8 cellular contexts compared by ENCODE assay signal in the genomic region with DNA sequence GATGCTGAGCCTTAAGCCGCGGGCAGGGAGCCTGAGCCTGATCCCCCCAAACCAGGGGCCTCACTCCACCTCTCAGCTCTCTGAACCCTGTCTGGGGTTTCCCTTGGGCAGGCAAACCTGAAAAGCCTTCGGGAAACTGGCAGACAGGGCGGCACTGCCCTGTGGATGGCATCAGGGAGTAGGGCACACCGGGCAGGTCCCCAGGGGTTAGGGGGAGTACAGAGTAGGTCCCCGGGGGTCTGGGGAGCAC. TPM values are rescaled to one million over a fixed set of nuclear protein-coding genes. Genes with fewer than 3 reads are reported as not detected.
DNase-seq lines count a peak whose midpoint lies in the region; ATAC-seq and TF ChIP-seq lines count a peak whose summit lies in the region.

No MANE protein-coding gene starts in this region.

- H3K4me1 ChIP-seq in cardiac muscle cell (ENCODE audit: low read depth) (peaks cover 22% of the 10 kb centered on the region), breast epithelium (peaks cover 25 to 42% of the 10 kb centered on the region in 2 donors), muscle layer of duodenum (ENCODE audit: control insufficient read depth in 1 of 2, insufficient read depth in 2 of 2, low read length in 2 of 2) (peaks cover 8 to 60% of the 10 kb centered on the region in 2 donors), vagina (peaks cover 61% of the 10 kb centered on the region)

- H3K9me3 ChIP-seq in cardiac muscle cell (ENCODE audit: low read depth) (no peaks in the 10 kb centered on the region), breast epithelium (no peaks in the 10 kb centered on the region), muscle layer of duodenum (ENCODE audit: control insufficient read depth in 1 of 2, low read length in 2 of 2) (no peaks in the 10 kb centered on the region), vagina (no peaks in the 10 kb centered on the region)

- TF ChIP-seq POLR2A in breast epithelium (IDR thresholded peaks at IDR 0.05) = no peak
- no peak for TF ChIP-seq POLR2A in vagina (IDR thresholded peaks at IDR 0.05)

- DNase-seq in cardiac muscle cell (ENCODE audit: low read depth in 1 of 2, low spot score in 1 of 2) (no peak), left ventricle myocardium superior (no peak), breast epithelium (ENCODE audit: low spot score in 2 of 2) (no peak), vagina (ENCODE audit: extremely low spot score in 2 of 2) (no peak), NCI-H446 treated with DMSO at 0.1 percent for 48 hours (lab: John Stamatoyannopoulos, UW) (no peak)

- no peak for ATAC-seq in left ventricle myocardium superior
- no peak for ATAC-seq in GM18907 (IDR thresholded peaks at IDR 0.05; ENCODE audit: unreplicated experiment)
- no peak for ATAC-seq in HG02763 (IDR thresholded peaks at IDR 0.05; ENCODE audit: unreplicated experiment)

- peak overlapping the region; percentile 70 for H3K27ac ChIP-seq in cardiac muscle cell
- H3K27ac ChIP-seq in breast epithelium = peak overlapping the region; percentile 96 to 99
- H3K27ac ChIP-seq in muscle layer of duodenum (ENCODE audit: low read length) = peak overlapping the region; percentile 80
- peak overlapping the region; percentile 100 for H3K27ac ChIP-seq in vagina

- peak overlapping the region; percentile 16 for H3K4me3 ChIP-seq in cardiac muscle cell
- H3K4me3 ChIP-seq in breast epithelium = peak overlapping the region in 2 of 3 donors; percentile 30 to 63
- H3K4me3 ChIP-seq in muscle layer of duodenum (ENCODE audit: low read depth in 1 of 2, low read length in 2 of 2) = peak overlapping the region; percentile 21 to 50
- H3K4me3 ChIP-seq in vagina = peak overlapping the region in 1 of 2 donors; percentile 39

- no peak for TF ChIP-seq CTCF in cardiac muscle cell (IDR thresholded peaks at IDR 0.05; ENCODE audit: low read depth, low read length)
- TF ChIP-seq CTCF in breast epithelium (IDR thresholded peaks at IDR 0.05) = no peak
- no peak for TF ChIP-seq CTCF in vagina (IDR thresholded peaks at IDR 0.05)

- intact Hi-C loops in left ventricle myocardium superior (cut with micrococcal nuclease) (no loop called here), breast epithelium (cut with DNase I; ENCODE audit: low total_unique reads) (no loop called here), vagina (cut with DNase I) (no loop called here)

- H3K27me3 ChIP-seq in cardiac muscle cell (no peaks in the 10 kb centered on the region), breast epithelium (no peaks in the 10 kb centered on the region), muscle layer of duodenum (ENCODE audit: low read depth, low read length) (no peaks in the 10 kb centered on the region), vagina (no peaks in the 10 kb centered on the region)

- H3K36me3 ChIP-seq in cardiac muscle cell (no peaks in the 10 kb centered on the region), breast epithelium (no peaks in the 10 kb centered on the region), muscle layer of duodenum (ENCODE audit: control insufficient read depth in 1 of 2, insufficient read depth in 2 of 2, low read length in 2 of 2) (peaks cover 20 to 65% of the 10 kb centered on the region in 2 donors), vagina (peaks cover 0 to 56% of the 10 kb centered on the region in 2 donors)

RNA-seq across cellular contexts. Expression of gene MKNK2, which starts 9.7 kb away (rescaled TPM):
- total RNA-seq in cardiac muscle cell (72.5 and 76.6 TPM in 2 replicates), left ventricle myocardium superior (272 TPM), breast epithelium (100 to 1,000 TPM in 1 of 3 donors, 10 to 100 TPM in 2; 94.7 to 170 (median 97.0) TPM), vagina (185 TPM)
- 72.8 and 87.2 TPM in 2 replicates for polyA plus RNA-seq in cardiac muscle cell

RNA-seq across cellular contexts. Expression of gene BTBD2, which starts 25.8 kb away (rescaled TPM):
- 133 and 155 TPM in 2 replicates for total RNA-seq in cardiac muscle cell
- polyA plus RNA-seq in cardiac muscle cell = 126 and 149 TPM in 2 replicates
- 65.6 TPM for total RNA-seq in left ventricle myocardium superior
- total RNA-seq in breast epithelium = 10 to 100 TPM; 52.0 to 67.2 (median 54.4) TPM
- 81.5 TPM for total RNA-seq in vagina

RNA-seq across cellular contexts. Expression of gene MOB3A, which starts 54.8 kb away (rescaled TPM):
- 15.1 and 17.4 TPM in 2 replicates for total RNA-seq in cardiac muscle cell
- polyA plus RNA-seq in cardiac muscle cell = 21.6 and 22.0 TPM in 2 replicates
- total RNA-seq in left ventricle myocardium superior = 17.5 TPM
- 10 to 100 TPM; 18.3 to 45.8 (median 29.2) TPM for total RNA-seq in breast epithelium
- total RNA-seq in vagina = 50.6 TPM

RNA-seq across cellular contexts. Expression of gene IZUMO4, which starts 55.4 kb away (rescaled TPM):
- total RNA-seq in cardiac muscle cell (10.5 and 11.6 TPM in 2 replicates), left ventricle myocardium superior (1.9 TPM), breast epithelium (10 to 100 TPM in 1 of 3 donors, 1 to 10 TPM in 2; 3.6 to 12.8 (median 3.7) TPM), vagina (7.9 TPM)
- polyA plus RNA-seq in cardiac muscle cell = 2.6 and 4.9 TPM in 2 replicates
